In genomic region chr6:73451166-73452106, GRCh38 we compare ENCODE assay signal across 8 cellular contexts. TPM values are rescaled to one million over a fixed set of nuclear protein-coding genes. Genes with fewer than 3 reads are reported as not detected.
DNase-seq lines count a peak whose midpoint lies in the region; ATAC-seq and TF ChIP-seq lines count a peak whose summit lies in the region.

No MANE protein-coding gene starts in this region.

- peak overlapping the region; percentile 63 to 93 (median 89) for H3K4me3 Mint-ChIP-seq in naive thymus-derived CD8-positive, alpha-beta T cell

- peak overlapping the region; percentile 73 for H3K27ac ChIP-seq in thymus (ENCODE audit: low read depth)

- H3K4me3 ChIP-seq in AG04449 (ENCODE audit: low read depth, low read length) (peak overlapping the region; percentile 64), thymus (ENCODE audit: low read length) (peak overlapping the region; percentile 55)

- POLR2A ChIA-PET in AG04449 (lab: Yijun Ruan, JAX), result interaction anchor here (0.7 to 2.1 kb wide), 2 partner anchors 8 to 10 kb away, joined by 3 to 9 read pairs; partner anchors contain the start of gene MTO1
- POLR2A ChIA-PET in naive thymus-derived CD8-positive, alpha-beta T cell (lab: Charles Lee), result interaction anchor here (0.7 to 3.3 kb wide), 7 partner anchors 10 to 831 kb away, joined by 3 to 65 read pairs (median 3); partner anchors contain the start of gene MTO1

- no peak for TF ChIP-seq CTCF in AG04449 (IDR thresholded peaks at IDR 0.05; ENCODE audit: insufficient read depth, low read length, missing control alignments)

- H3K9me3 Mint-ChIP-seq in naive thymus-derived CD8-positive, alpha-beta T cell, result no peaks in the 10 kb centered on the region

- no peaks in the 10 kb centered on the region for H3K27me3 ChIP-seq in thymus (ENCODE audit: control insufficient read depth, insufficient read depth)

- CTCF ChIA-PET in AG04449 (lab: Yijun Ruan, JAX), result interaction anchor here (1.0 to 1.6 kb wide), 3 partner anchors 10 to 165 kb away, joined by 3 to 6 read pairs (median 3); partner anchors contain the start of gene MTO1

- peaks cover 10 to 39% (median 30%) of the 10 kb centered on the region in 4 donors for H3K4me1 Mint-ChIP-seq in naive thymus-derived CD8-positive, alpha-beta T cell

- no peaks in the 10 kb centered on the region for H3K27me3 Mint-ChIP-seq in naive thymus-derived CD8-positive, alpha-beta T cell

- ATAC-seq in GM18868 (IDR thresholded peaks at IDR 0.05; ENCODE audit: unreplicated experiment) (peak; percentile 63), HG03108 (IDR thresholded peaks at IDR 0.05; ENCODE audit: unreplicated experiment) (peak; percentile 41)
- ATAC-seq in naive thymus-derived CD8-positive, alpha-beta T cell, result peak; percentile 68 to 78

- H3K4me1 ChIP-seq in thymus (ENCODE audit: control insufficient read depth, insufficient read depth, low read length), result peaks cover 9% of the 10 kb centered on the region

- H3K27ac Mint-ChIP-seq in naive thymus-derived CD8-positive, alpha-beta T cell, result peak overlapping the region; percentile 55 to 89 (median 80)

- no peaks in the 10 kb centered on the region for H3K36me3 ChIP-seq in thymus (ENCODE audit: control insufficient read depth, insufficient read depth)

- no peaks in the 10 kb centered on the region for H3K9me3 ChIP-seq in thymus (ENCODE audit: control insufficient read depth)

- under 1% methylated on average over 80 of the region's 80 CpGs for WGBS in thymus

- DNase-seq in AG04449 (ENCODE audit: low read depth, low spot score) (no peak), NOMO-1 treated with DMSO at 0.1 percent for 48 hours (lab: John Stamatoyannopoulos, UW; ENCODE audit: unreplicated experiment) (peak; percentile 48), activated T-helper 1 cell treated with Interleukin-2 at 50 U/mL for 16 hours (ENCODE audit: low read depth) (peak; percentile 24), fibroblast of gingiva (ENCODE audit: low read depth) (peak; percentile 41)
- peak in 9 of 10 donors; percentile 27 to 68 (median 39) for DNase-seq in naive thymus-derived CD8-positive, alpha-beta T cell

- peaks cover 0 to 6% (median 0%) of the 10 kb centered on the region in 3 donors for H3K36me3 Mint-ChIP-seq in naive thymus-derived CD8-positive, alpha-beta T cell

RNA-seq across cellular contexts. Expression of gene CGAS, which starts 0.7 kb away (rescaled TPM):
- 1 to 10 TPM; 5.2 to 5.4 TPM for total RNA-seq in naive thymus-derived CD8-positive, alpha-beta T cell
- 1 to 10 TPM; 1.9 to 3.8 (median 2.0) TPM for polyA plus RNA-seq in naive thymus-derived CD8-positive, alpha-beta T cell
- 4.7 TPM for polyA plus RNA-seq in thymus

RNA-seq across cellular contexts. Expression of gene MTO1, which starts 10.1 kb away (rescaled TPM):
- total RNA-seq in naive thymus-derived CD8-positive, alpha-beta T cell, result 10 to 100 TPM; 87.8 to 90.6 TPM
- 10 to 100 TPM; 23.6 to 33.0 (median 25.0) TPM for polyA plus RNA-seq in naive thymus-derived CD8-positive, alpha-beta T cell
- polyA plus RNA-seq in thymus, result 27.2 TPM

RNA-seq across cellular contexts. Expression of gene DDX43, which starts 56.8 kb away (rescaled TPM):
- total RNA-seq in naive thymus-derived CD8-positive, alpha-beta T cell, result 1 to 10 TPM; 1.0 to 1.7 TPM
- 1 to 10 TPM in 2 of 3 donors, under 1 TPM in 1; 0.44 to 1.1 (median 1.0) TPM for polyA plus RNA-seq in naive thymus-derived CD8-positive, alpha-beta T cell
- polyA plus RNA-seq in thymus, result 0.66 TPM
